ENCODE assay signal across 1 cellular context in the genomic region with DNA sequence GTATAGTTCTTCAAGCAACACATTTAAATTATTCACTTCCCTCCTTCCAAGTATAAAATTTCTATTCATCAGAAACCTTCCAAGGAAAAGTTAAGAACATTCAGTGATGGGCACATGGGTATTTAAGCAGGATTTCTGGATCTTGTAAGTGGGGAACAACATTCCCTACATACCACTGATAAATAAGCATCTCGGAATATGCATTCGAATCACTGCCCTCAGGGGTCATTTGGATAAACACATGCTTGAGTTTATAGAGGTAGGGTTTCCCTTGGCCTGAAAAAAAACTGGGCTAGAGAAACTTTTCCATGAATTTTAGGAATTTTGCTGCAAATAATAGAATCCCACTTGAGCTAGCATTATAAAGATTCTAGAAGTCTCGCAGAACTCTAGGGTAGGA.
TF ChIP-seq lines count a peak whose summit lies in the region.

No MANE protein-coding gene starts in this region.

TF ChIP-seq in H1, 55 proteins besides CTCF, POLR2A, EP300 and RAD21:
- TF ChIP-seq BCL11A (IDR thresholded peaks at IDR 0.05; ENCODE audit: low read depth in 2 of 2, low read length in 2 of 2) (no peak), TEAD4 (IDR thresholded peaks at IDR 0.05; ENCODE audit: low read depth, low read length) (peak; percentile 72; the same call in 1 of the 2 replicates)
